In the genomic region with DNA sequence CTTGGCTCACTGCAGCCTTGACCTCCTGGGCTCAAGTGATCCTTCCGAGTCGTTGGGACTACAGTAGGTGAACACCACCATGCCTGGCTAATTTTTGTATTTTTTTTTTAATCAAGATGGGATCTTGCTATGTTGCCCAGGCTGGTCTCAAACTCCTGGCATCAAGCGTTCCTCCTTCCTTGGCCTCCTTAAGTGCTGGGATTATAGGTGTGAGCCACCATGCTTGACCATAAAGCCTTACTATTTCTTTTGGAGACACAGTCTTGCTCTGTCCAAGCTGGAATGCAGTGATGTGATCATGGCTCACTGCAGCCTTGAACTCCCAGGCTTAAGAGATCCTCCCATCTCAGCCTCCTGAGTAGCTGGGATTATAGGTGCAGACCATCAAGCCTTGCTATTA, we compare ENCODE assay signal across 22 cellular contexts. TPM values are rescaled to one million over a fixed set of nuclear protein-coding genes. Genes with fewer than 3 reads are reported as not detected.
A peak's percentile ranks its signal among the peaks of the same experiment; 100 is the strongest.
DNase-seq lines count a peak whose midpoint lies in the region; ATAC-seq, FAIRE-seq and TF ChIP-seq lines count a peak whose summit lies in the region.
"Had no signal": no experiment of that assay in that cellular context is flagged by ENCODE, and none has a peak within 500 bp of the region (broad histone marks: within the 10 kb centered on the region; RNA-seq: fewer than 3 reads in every experiment).

No MANE protein-coding gene starts in this region.

- no peaks in the 10 kb centered on the region for H3K27me3 ChIP-seq in K562 (ENCODE audit: control insufficient read depth in 2 of 2, insufficient read depth in 2 of 2, low read length in 2 of 2)
- no peaks in the 10 kb centered on the region for H3K27me3 ChIP-seq in naive thymus-derived CD4-positive, alpha-beta T cell (ENCODE audit: control insufficient read depth in 2 of 2, insufficient read depth in 2 of 2, low read length in 2 of 2)
- H3K27me3 ChIP-seq: BLaER1 treated with 17β-estradiol and CSF1 and Interleukin-3, amounts not matched to agents 10 nM and 100 nM had no signal

- intact Hi-C loops in K562 (cut with micrococcal nuclease) = no loop called here
- intact Hi-C loops in naive thymus-derived CD4-positive, alpha-beta T cell (cut with micrococcal nuclease) = no loop called here

- TF ChIP-seq CTCF in HEK293 (tag by site-specific recombination; IDR thresholded peaks at IDR 0.05) = no peak
- TF ChIP-seq CTCF in K562 (IDR thresholded peaks at IDR 0.05 in 2 of 3, conservative IDR thresholded peaks at IDR 0.05 in 1 of 3; ENCODE audit: insufficient read depth in 2 of 3, low read depth in 1 of 3, low read length in 3 of 3) = no peak

- no peak for TF ChIP-seq EP300 in K562 (IDR thresholded peaks at IDR 0.05; ENCODE audit: low read length)

- no peak overlapping the region for H3K4me3 Mint-ChIP-seq in activated T-cell treated with anti-CD3 and anti-CD28 coated beads, Interleukin-2, amount 50 U/mL, for 72 hours
- no peak overlapping the region for H3K4me3 Mint-ChIP-seq in activated T-cell treated with anti-CD3 and anti-CD28 coated beads, Interleukin-2, amount 50 U/mL, for 24 hours
- H3K4me3 Mint-ChIP-seq in naive thymus-derived CD4-positive, alpha-beta T cell = no peak overlapping the region
- H3K4me3 Mint-ChIP-seq: B cell; CD4-positive, alpha-beta T cell; CD8-positive, alpha-beta T cell had no signal

- H3K4me1 Mint-ChIP-seq in activated T-cell treated with anti-CD3 and anti-CD28 coated beads, Interleukin-2, amount 50 U/mL, for 72 hours (ENCODE audit: low read depth) = no peaks in the 10 kb centered on the region
- H3K4me1 Mint-ChIP-seq in activated T-cell treated with anti-CD3 and anti-CD28 coated beads, Interleukin-2, amount 50 U/mL, for 24 hours (ENCODE audit: low read depth) = peaks cover 10% of the 10 kb centered on the region
- H3K4me1 Mint-ChIP-seq in naive thymus-derived CD4-positive, alpha-beta T cell = peaks cover 0 to 6% (median 0%) of the 10 kb centered on the region in 7 donors
- H3K4me1 Mint-ChIP-seq: B cell had no signal

- POLR2A ChIA-PET in HEK293 (lab: Yijun Ruan, JAX) = no interaction called here
- POLR2A ChIA-PET in K562 (lab: Yijun Ruan, JAX) = interaction anchor here (0.7 to 4.2 kb wide), 2 partner anchors 12 to 297 kb away, joined by 4 to 22 read pairs; partner anchors contain the start of gene TFAM
- POLR2A ChIA-PET in naive thymus-derived CD4-positive, alpha-beta T cell (lab: Charles Lee) = no interaction called here

- no peak overlapping the region for H3K9ac ChIP-seq in K562 (ENCODE audit: insufficient read depth in 1 of 2, low read depth in 2 of 2, low read length in 2 of 2)
- H3K9ac ChIP-seq: BLaER1 treated with 17β-estradiol and CSF1 and Interleukin-3, amounts not matched to agents 10 nM and 100 nM had no signal

- no peaks in the 10 kb centered on the region for H3K27me3 Mint-ChIP-seq in activated T-cell treated with anti-CD3 and anti-CD28 coated beads, Interleukin-2, amount 50 U/mL, for 72 hours (ENCODE audit: low read depth)
- H3K27me3 Mint-ChIP-seq in activated T-cell treated with anti-CD3 and anti-CD28 coated beads, Interleukin-2, amount 50 U/mL, for 24 hours = no peaks in the 10 kb centered on the region
- no peaks in the 10 kb centered on the region for H3K27me3 Mint-ChIP-seq in naive thymus-derived CD4-positive, alpha-beta T cell
- H3K27me3 Mint-ChIP-seq: B cell; CD4-positive, alpha-beta T cell had no signal

- H3K9me3 ChIP-seq in HEK293 (ENCODE audit: control insufficient read depth, insufficient read depth, low read depth, low read length) (no peaks in the 10 kb centered on the region), K562 (replicated peaks; ENCODE audit: control insufficient read depth, insufficient read depth, low read depth, low read length) (no peaks in the 10 kb centered on the region)
- no peaks in the 10 kb centered on the region for H3K9me3 ChIP-seq in naive thymus-derived CD4-positive, alpha-beta T cell (ENCODE audit: control insufficient read depth in 2 of 3, low read length in 3 of 3)
- H3K9me3 ChIP-seq: A549; BLaER1 treated with 17β-estradiol and CSF1 and Interleukin-3, amounts not matched to agents 10 nM and 100 nM; Caco-2 had no signal

- no peak overlapping the region for H3K4me3 ChIP-seq in HEK293 (ENCODE audit: low read depth, low read length)
- no peak overlapping the region for H3K4me3 ChIP-seq in K562
- no peak overlapping the region for H3K4me3 ChIP-seq in naive thymus-derived CD4-positive, alpha-beta T cell (ENCODE audit: low read length)
- H3K4me3 ChIP-seq: A549; BLaER1 treated with 17β-estradiol and CSF1 and Interleukin-3, amounts not matched to agents 10 nM and 100 nM had no signal

- no peaks in the 10 kb centered on the region for H3K9me3 Mint-ChIP-seq in activated T-cell treated with anti-CD3 and anti-CD28 coated beads, Interleukin-2, amount 50 U/mL, for 72 hours
- no peaks in the 10 kb centered on the region for H3K9me3 Mint-ChIP-seq in activated T-cell treated with anti-CD3 and anti-CD28 coated beads, Interleukin-2, amount 50 U/mL, for 24 hours
- H3K9me3 Mint-ChIP-seq in naive thymus-derived CD4-positive, alpha-beta T cell = no peaks in the 10 kb centered on the region
- H3K9me3 Mint-ChIP-seq: CD4-positive, alpha-beta T cell; CD8-positive, alpha-beta T cell had no signal

- no peaks in the 10 kb centered on the region for H3K79me2 ChIP-seq in K562 (ENCODE audit: control insufficient read depth, insufficient read depth, low read length)

- DNase-seq in activated T-cell treated with anti-CD3 and anti-CD28 coated beads, Interleukin-2, amount 50 U/mL, for 72 hours = no peak
- DNase-seq in activated T-cell treated with anti-CD3 and anti-CD28 coated beads, Interleukin-2, amount 50 U/mL, for 24 hours = no peak
- DNase-seq in K562 (ENCODE audit: extremely low read depth in 1 of 4, low spot score in 3 of 4) (no peak), NCI-H2171 (lab: John Stamatoyannopoulos, UW) (no peak)
- DNase-seq in naive thymus-derived CD4-positive, alpha-beta T cell = no peak
- DNase-seq: AML-193; Caco-2; Calu3; CD4-positive, alpha-beta T cell; CD8-positive, alpha-beta T cell; DMS79 treated with DMSO at 0.1 percent for 48 hours; GF-D8 had no signal

- no TSS peak for BruUV-seq in K562 (replicated peaks; lab: Mats Ljungman, UMichigan)

- FAIRE-seq in K562 (lab: Jason Lieb, UNC) = no peak
- FAIRE-seq: A549, D721Med, G401.6, GM12891, GM19239 had no signal

- H3K36me3 Mint-ChIP-seq in activated T-cell treated with anti-CD3 and anti-CD28 coated beads, Interleukin-2, amount 50 U/mL, for 72 hours (ENCODE audit: insufficient read depth in 2 of 2) = peaks cover 3 to 13% of the 10 kb centered on the region in 2 donors
- H3K36me3 Mint-ChIP-seq in activated T-cell treated with anti-CD3 and anti-CD28 coated beads, Interleukin-2, amount 50 U/mL, for 24 hours (ENCODE audit: low read depth) = peaks cover 82% of the 10 kb centered on the region
- H3K36me3 Mint-ChIP-seq in naive thymus-derived CD4-positive, alpha-beta T cell = peaks cover 8 to 65% (median 14%) of the 10 kb centered on the region in 5 donors

- no peaks in the 10 kb centered on the region for H3K9me1 ChIP-seq in K562 (ENCODE audit: control insufficient read depth, insufficient read depth, low read length)

- CTCF ChIA-PET in HEK293 (lab: Yijun Ruan, JAX) (interaction anchor here (0.6 to 1.1 kb wide), 2 partner anchors 11 to 106 kb away, joined by 3 read pairs; no protein-coding TSS in a partner anchor), K562 (lab: Yijun Ruan, JAX; ENCODE audit: low intra/inter-chr PET ratio) (no interaction called here)
- CTCF ChIA-PET in naive thymus-derived CD4-positive, alpha-beta T cell (lab: Charles Lee) = no interaction called here

- no peaks in the 10 kb centered on the region for H4K20me1 ChIP-seq in K562 (replicated peaks; ENCODE audit: control insufficient read depth, insufficient read depth, low read length)

- in situ Hi-C loops in K562 (cut with MboI) = no loop called here

- 86% methylated on average over 3 of the region's 3 CpGs for WGBS in K562 (ENCODE audit: insufficient coverage, low coverage, missing lambda C conversion rate)

- TF ChIP-seq POLR2A in K562 (conservative IDR thresholded peaks at IDR 0.05) = peak; percentile 52; the same call in 1 of the 2 replicates

- H2AFZ ChIP-seq in K562 (ENCODE audit: low read depth, low read length) = no peak overlapping the region

- H3K4me2 ChIP-seq in K562 (ENCODE audit: insufficient read depth, low read length) = no peak overlapping the region
- H3K4me2 ChIP-seq: A549; BLaER1 treated with 17β-estradiol and CSF1 and Interleukin-3, amounts not matched to agents 10 nM and 100 nM had no signal

- no peak for ATAC-seq in activated T-cell treated with anti-CD3 and anti-CD28 coated beads, Interleukin-2, amount 50 U/mL, for 72 hours (replicated peaks in 1 of 2)
- ATAC-seq in K562 = peak; percentile 28
- no peak for ATAC-seq in naive thymus-derived CD4-positive, alpha-beta T cell
- ATAC-seq: A549; CD8-positive, alpha-beta T cell had no signal

- H3K27ac ChIP-seq in HEK293 (ENCODE audit: extremely low read depth, low read depth, low read length) (no peak overlapping the region), K562 (ENCODE audit: extremely low read depth, low read depth, low read length) (no peak overlapping the region)
- H3K27ac ChIP-seq in naive thymus-derived CD4-positive, alpha-beta T cell (ENCODE audit: low read depth, low read length) = no peak overlapping the region
- H3K27ac ChIP-seq: 22Rv1; A549; BLaER1 treated with 17β-estradiol and CSF1 and Interleukin-3, amounts not matched to agents 10 nM and 100 nM; C4-2B had no signal

- H3K27ac Mint-ChIP-seq in activated T-cell treated with anti-CD3 and anti-CD28 coated beads, Interleukin-2, amount 50 U/mL, for 72 hours = peak overlapping the region; percentile 35
- no peak overlapping the region for H3K27ac Mint-ChIP-seq in activated T-cell treated with anti-CD3 and anti-CD28 coated beads, Interleukin-2, amount 50 U/mL, for 24 hours
- H3K27ac Mint-ChIP-seq in naive thymus-derived CD4-positive, alpha-beta T cell = no peak overlapping the region
- H3K27ac Mint-ChIP-seq: B cell; CD4-positive, alpha-beta T cell; CD8-positive, alpha-beta T cell had no signal

- TF ChIP-seq RAD21 in K562 (CRISPR knock-in tag; conservative IDR thresholded peaks at IDR 0.05 in 1 of 2, IDR thresholded peaks at IDR 0.05 in 1 of 2) = no peak

- peaks cover 53 to 56% of the 10 kb centered on the region in 2 experiments for H3K36me3 ChIP-seq in HEK293 (ENCODE audit: control insufficient read depth in 2 of 2, insufficient read depth in 1 of 2, low read length in 2 of 2)
- peaks cover 56% of the 10 kb centered on the region for H3K36me3 ChIP-seq in K562 (ENCODE audit: control insufficient read depth, insufficient read depth, low read length)
- peaks cover 5 to 35% (median 13%) of the 10 kb centered on the region in 3 experiments for H3K36me3 ChIP-seq in naive thymus-derived CD4-positive, alpha-beta T cell (ENCODE audit: control insufficient read depth in 2 of 3, insufficient read depth in 3 of 3, low read length in 3 of 3)

- H3K4me1 ChIP-seq in HEK293 (ENCODE audit: control insufficient read depth, insufficient read depth, low read length) = peaks cover 4% of the 10 kb centered on the region; the same call in 1 of the 2 replicates
- H3K4me1 ChIP-seq in K562 (replicated peaks in 1 of 2; ENCODE audit: control insufficient read depth in 2 of 2, insufficient read depth in 2 of 2, low read length in 2 of 2) = no peaks in the 10 kb centered on the region
- no peaks in the 10 kb centered on the region for H3K4me1 ChIP-seq in naive thymus-derived CD4-positive, alpha-beta T cell (ENCODE audit: control insufficient read depth in 2 of 2, insufficient read depth in 2 of 2, low read length in 2 of 2)
- H3K4me1 ChIP-seq: BLaER1 treated with 17β-estradiol and CSF1 and Interleukin-3, amounts not matched to agents 10 nM and 100 nM; Caco-2 had no signal

RNA-seq across cellular contexts. Expression of gene TFAM, which starts 12.6 kb away (rescaled TPM):
- 10 to 100 TPM; 72.4 to 89.8 TPM for total RNA-seq in activated T-cell treated with anti-CD3 and anti-CD28 coated beads, Interleukin-2, amount 50 U/mL, for 72 hours
- total RNA-seq in K562 (2011; cell fraction: chromatin; rRNA removed; ENCODE audit: low replicate concordance) = 18.0 and 30.5 TPM in 2 replicates
- 27.0 and 32.6 TPM in 2 replicates for total RNA-seq in K562 (2011; cell fraction: nucleolus; rRNA removed)
- total RNA-seq in K562 (2011; cell fraction: nucleoplasm; rRNA removed) = 20.5 and 25.3 TPM in 2 replicates
- total RNA-seq in K562 (2014; rRNA removed) = 130 and 174 TPM in 2 replicates
- 170 and 211 TPM in 2 replicates for total RNA-seq in K562 (2014; rRNA removed; fragmentation: Illumina TruSeq; extraction: Trizol)
- total RNA-seq in K562 (2015; rRNA removed; fragmentation: Illumina TruSeq; extraction: Trizol) = 153 and 155 TPM in 2 replicates
- 161 and 163 TPM in 2 replicates for total RNA-seq in K562 (2021)
- 53.7 and 74.3 TPM in 2 replicates for polyA plus RNA-seq in K562 (2011; rRNA removed)
- polyA plus RNA-seq in K562 (2011; cell fraction: cytosol; rRNA removed) = 42.4 and 46.0 TPM in 2 replicates
- polyA plus RNA-seq in K562 (2011; cell fraction: nucleus; rRNA removed) = 27.2 and 35.3 TPM in 2 replicates
- 78.0 and 146 TPM in 2 replicates for polyA plus RNA-seq in K562 (2012)
- polyA plus RNA-seq in K562 (2014; fragmentation: Illumina TruSeq; extraction: Trizol) = 139 and 142 TPM in 2 replicates
- polyA plus RNA-seq in K562 (2014; fragmentation: Nextera tagmentation; extraction: Ambion mirVana) = 100 to 1,000 TPM; 175 to 227 TPM
- polyA plus RNA-seq in K562 (2014; rRNA removed) = 100 and 105 TPM in 2 replicates
- 33.7 and 48.0 TPM in 2 replicates for polyA minus RNA-seq in K562 (2011; rRNA and poly(A)+ RNA removed)
- 38.7 and 46.1 TPM in 2 replicates for polyA minus RNA-seq in K562 (2011; cell fraction: cytosol; rRNA and poly(A)+ RNA removed)
- polyA minus RNA-seq in K562 (2011; cell fraction: nucleus; rRNA and poly(A)+ RNA removed) = 24.5 and 33.1 TPM in 2 replicates
- 10 to 100 TPM; 33.1 to 63.2 (median 44.8) TPM for total RNA-seq in naive thymus-derived CD4-positive, alpha-beta T cell
- 10 to 100 TPM; 43.5 to 52.7 TPM for polyA plus RNA-seq in naive thymus-derived CD4-positive, alpha-beta T cell
